ENCODE assay signal across 16 cellular contexts in genomic region chr1:219961684-219962083, GRCh38. TPM values are rescaled to one million over a fixed set of nuclear protein-coding genes. Genes with fewer than 3 reads are reported as not detected.
DNase-seq lines count a peak whose midpoint lies in the region; ATAC-seq and TF ChIP-seq lines count a peak whose summit lies in the region.
"Had no signal": no experiment of that assay in that cellular context is flagged by ENCODE, and none has a peak within 500 bp of the region (broad histone marks: within the 10 kb centered on the region; RNA-seq: fewer than 3 reads in every experiment).

No MANE protein-coding gene starts in this region.

- POLR2A ChIA-PET in HEK293 (lab: Yijun Ruan, JAX): no interaction called here
- POLR2A ChIA-PET in activated CD8-positive, alpha-beta T cell treated with anti-CD3 and anti-CD28 coated beads, Interleukin-2, amount 10 ng/mL, durations not matched to agents 7 days and 5 days (lab: Charles Lee): no interaction called here

- no peak for DNase-seq in activated naive CD4-positive, alpha-beta T cell treated with anti-CD3 and anti-CD28 coated beads, Interleukin-2, amount 50 U/mL, for 72 hours (ENCODE audit: low spot score in 2 of 2)
- DNase-seq in activated naive CD4-positive, alpha-beta T cell treated with Interleukin-2 at 50 U/mL for 16 hours: no peak
- DNase-seq in activated CD8-positive, alpha-beta T cell treated with anti-CD3 and anti-CD28 coated beads, Interleukin-2, amount 10 ng/mL, durations not matched to agents 7 days and 5 days: no peak
- DNase-seq in erythroblast (lab: John Stamatoyannopoulos, UW) (no peak), Right ventricle myocardium superior (no peak)
- DNase-seq: C1 segment of cervical spinal cord; Calu3; CD4-positive, alpha-beta T cell; DMS 273 treated with DMSO at 0.1 percent for 48 hours; GM23248; H9 had no signal

- no peaks in the 10 kb centered on the region for H3K9me3 ChIP-seq in HEK293 (ENCODE audit: control insufficient read depth, insufficient read depth, low read depth, low read length)

- no peaks in the 10 kb centered on the region for H3K36me3 ChIP-seq in HEK293 (ENCODE audit: control insufficient read depth in 2 of 2, insufficient read depth in 1 of 2, low read length in 2 of 2)

- H3K4me1 Mint-ChIP-seq in activated CD8-positive, alpha-beta T cell treated with anti-CD3 and anti-CD28 coated beads, Interleukin-2, amount 10 ng/mL, durations not matched to agents 7 days and 5 days (ENCODE audit: low read depth): no peaks in the 10 kb centered on the region
- H3K4me1 Mint-ChIP-seq: B cell, H9 had no signal

- H3K27me3 Mint-ChIP-seq in activated CD8-positive, alpha-beta T cell treated with anti-CD3 and anti-CD28 coated beads, Interleukin-2, amount 10 ng/mL, durations not matched to agents 7 days and 5 days (ENCODE audit: low read depth): peaks cover 3% of the 10 kb centered on the region
- H3K27me3 Mint-ChIP-seq: B cell; CD4-positive, alpha-beta T cell had no signal

- H3K4me1 ChIP-seq in HEK293 (ENCODE audit: control insufficient read depth, insufficient read depth, low read length): no peaks in the 10 kb centered on the region

- H3K9me3 Mint-ChIP-seq in activated naive CD4-positive, alpha-beta T cell treated with anti-CD3 and anti-CD28 coated beads, Interleukin-2, amount 50 U/mL, for 72 hours: no peaks in the 10 kb centered on the region
- H3K9me3 Mint-ChIP-seq in activated CD8-positive, alpha-beta T cell treated with anti-CD3 and anti-CD28 coated beads, Interleukin-2, amount 10 ng/mL, durations not matched to agents 7 days and 5 days (ENCODE audit: insufficient read depth): no peaks in the 10 kb centered on the region
- H3K9me3 Mint-ChIP-seq: CD4-positive, alpha-beta T cell; H9 had no signal

- no peaks in the 10 kb centered on the region for H3K36me3 Mint-ChIP-seq in activated naive CD4-positive, alpha-beta T cell treated with anti-CD3 and anti-CD28 coated beads, Interleukin-2, amount 50 U/mL, for 72 hours
- H3K36me3 Mint-ChIP-seq in activated CD8-positive, alpha-beta T cell treated with anti-CD3 and anti-CD28 coated beads, Interleukin-2, amount 10 ng/mL, durations not matched to agents 7 days and 5 days (ENCODE audit: low read depth): no peaks in the 10 kb centered on the region

- no peak overlapping the region for H3K27ac ChIP-seq in HEK293 (ENCODE audit: extremely low read depth, low read depth, low read length)
- H3K27ac ChIP-seq: GM23248 had no signal

- H3K4me3 Mint-ChIP-seq in activated CD8-positive, alpha-beta T cell treated with anti-CD3 and anti-CD28 coated beads, Interleukin-2, amount 10 ng/mL, durations not matched to agents 7 days and 5 days: no peak overlapping the region
- H3K4me3 Mint-ChIP-seq: B cell; CD4-positive, alpha-beta T cell; H9 had no signal

- no peak for TF ChIP-seq CTCF in HEK293 (tag by site-specific recombination; IDR thresholded peaks at IDR 0.05)

- CTCF ChIA-PET in HEK293 (lab: Yijun Ruan, JAX): interaction anchor here (0.6 kb wide), 1 partner anchor 524 kb away, joined by 3 read pairs; no protein-coding TSS in a partner anchor
- CTCF ChIA-PET in activated CD8-positive, alpha-beta T cell treated with anti-CD3 and anti-CD28 coated beads, Interleukin-2, amount 10 ng/mL, durations not matched to agents 7 days and 5 days (lab: Charles Lee): no interaction called here

- no peak overlapping the region for H3K4me3 ChIP-seq in HEK293 (ENCODE audit: low read depth, low read length)
- H3K4me3 ChIP-seq: GM23248 had no signal

- peak; percentile 56 to 69 for ATAC-seq in activated naive CD4-positive, alpha-beta T cell treated with anti-CD3 and anti-CD28 coated beads, Interleukin-2, amount 50 U/mL, for 72 hours
- ATAC-seq in activated CD8-positive, alpha-beta T cell treated with anti-CD3 and anti-CD28 coated beads, Interleukin-2, amount 10 ng/mL, durations not matched to agents 7 days and 5 days: peak; percentile 35
- ATAC-seq in HG03442 (IDR thresholded peaks at IDR 0.05; ENCODE audit: unreplicated experiment) (no peak), Right ventricle myocardium superior (ENCODE audit: poor library complexity) (no peak)

- intact Hi-C loops in Right ventricle myocardium superior (cut with DNase I): no loop called here

- TF ChIP-seq POLR2A in erythroblast (IDR thresholded peaks at IDR 0.05; ENCODE audit: low read length): no peak

- H3K27ac Mint-ChIP-seq in activated naive CD4-positive, alpha-beta T cell treated with anti-CD3 and anti-CD28 coated beads, Interleukin-2, amount 50 U/mL, for 72 hours: no peak overlapping the region
- no peak overlapping the region for H3K27ac Mint-ChIP-seq in activated CD8-positive, alpha-beta T cell treated with anti-CD3 and anti-CD28 coated beads, Interleukin-2, amount 10 ng/mL, durations not matched to agents 7 days and 5 days
- H3K27ac Mint-ChIP-seq: B cell; CD4-positive, alpha-beta T cell; H9 had no signal

TF ChIP-seq in HEK293, 187 proteins besides CTCF, POLR2A, EP300 and RAD21 (continues in another document):
- TF ChIP-seq ZBTB26 (tag by site-specific recombination; optimal IDR thresholded peaks at IDR 0.05): no peak
- TF ChIP-seq ZNF645 (tag by site-specific recombination; IDR thresholded peaks at IDR 0.05): no peak
- TF ChIP-seq ZNF610 (tag by site-specific recombination; IDR thresholded peaks at IDR 0.05; ENCODE audit: borderline replicate concordance): no peak
- TF ChIP-seq INSM2 (tag by site-specific recombination; IDR thresholded peaks at IDR 0.05): no peak
- no peak for TF ChIP-seq ZSCAN23 (tag by site-specific recombination; IDR thresholded peaks at IDR 0.05)
- peak; percentile 23; the same call in 1 of the 2 replicates for TF ChIP-seq PRDM10 (tag by site-specific recombination; IDR thresholded peaks at IDR 0.05)
- TF ChIP-seq BCL11A (tag by site-specific recombination; IDR thresholded peaks at IDR 0.05; ENCODE audit: low read depth): no peak

RNA-seq across cellular contexts. Expression of gene SLC30A10, which starts 33.3 kb away (rescaled TPM):
- total RNA-seq in activated naive CD4-positive, alpha-beta T cell treated with anti-CD3 and anti-CD28 coated beads, Interleukin-2, amount 50 U/mL, for 72 hours: not detected
- total RNA-seq in activated CD8-positive, alpha-beta T cell treated with anti-CD3 and anti-CD28 coated beads, Interleukin-2, amount 10 ng/mL, durations not matched to agents 7 days and 5 days: not detected
- 0.32 TPM for total RNA-seq in Right ventricle myocardium superior
- total RNA-seq: B cell; Calu3; CD4-positive, alpha-beta T cell; G401; GM23248; HT1080 had no signal

Comparison
In these comparisons a context has a peak if more than half of its experiments do, and no peak if none do; other contexts are left out.
1. ATAC-seq: peak in activated naive CD4-positive, alpha-beta T cell treated with anti-CD3 and anti-CD28 coated beads, Interleukin-2, amount 50 U/mL, for 72 hours (2 of 2) and activated CD8-positive, alpha-beta T cell treated with anti-CD3 and anti-CD28 coated beads, Interleukin-2, amount 10 ng/mL, durations not matched to agents 7 days and 5 days (single experiment); none in HG03442 (single experiment) and Right ventricle myocardium superior (single experiment).